In genomic region chr3:14000556-14000955, GRCh38 we compare ENCODE assay signal across 16 cellular contexts.
"Had no signal": no experiment of that assay in that cellular context is flagged by ENCODE, and none has a peak within 500 bp of the region (broad histone marks: within the 10 kb centered on the region; RNA-seq: fewer than 3 reads in every experiment).

No MANE protein-coding gene starts in this region.

- H3K9me3 ChIP-seq: right atrium auricular region, thoracic aorta, upper lobe of right lung had no signal

- H3K27ac ChIP-seq: cardiac muscle cell, right atrium auricular region, spleen, stomach, thoracic aorta, upper lobe of right lung had no signal

- H3K4me1 ChIP-seq: right atrium auricular region, spleen, stomach, upper lobe of right lung had no signal

- H3K36me3 ChIP-seq: cardiac muscle cell, esophagus squamous epithelium, right atrium auricular region, spleen, stomach, thoracic aorta, upper lobe of right lung had no signal

- ATAC-seq: activated CD4-positive, CD25-positive, alpha-beta regulatory T cell treated with anti-CD3 and anti-CD28 coated beads, Interleukin-2, amount 50 U/mL, for 24 hours; T-cell; upper lobe of right lung had no signal

- DNase-seq: activated naive CD4-positive, alpha-beta T cell; activated naive CD8-positive, alpha-beta T cell treated with anti-CD3 and anti-CD28 coated beads, Interleukin-2, amount 10 ng/mL, durations not matched to agents 7 days and 5 days; activated T-cell treated with anti-CD3 and anti-CD28 coated beads for 4 hours; esophagus squamous epithelium; nephron progenitor cell; occipital lobe; spleen; stimulated activated CD4-positive, alpha-beta T cell treated with anti-CD3 and anti-CD28 coated beads, Interleukin-1b, Interleukin-23, amount 100 ng/mL, for 48 hours; stomach; T-cell; T-helper 9 cell; upper lobe of right lung had no signal

- H3K4me3 ChIP-seq: cardiac muscle cell, esophagus squamous epithelium, right atrium auricular region, spleen, stomach, thoracic aorta, upper lobe of right lung had no signal

- H3K27me3 ChIP-seq: cardiac muscle cell, esophagus squamous epithelium, right atrium auricular region, stomach, upper lobe of right lung had no signal
